2 cellular contexts compared by ENCODE assay signal in the genomic region with DNA sequence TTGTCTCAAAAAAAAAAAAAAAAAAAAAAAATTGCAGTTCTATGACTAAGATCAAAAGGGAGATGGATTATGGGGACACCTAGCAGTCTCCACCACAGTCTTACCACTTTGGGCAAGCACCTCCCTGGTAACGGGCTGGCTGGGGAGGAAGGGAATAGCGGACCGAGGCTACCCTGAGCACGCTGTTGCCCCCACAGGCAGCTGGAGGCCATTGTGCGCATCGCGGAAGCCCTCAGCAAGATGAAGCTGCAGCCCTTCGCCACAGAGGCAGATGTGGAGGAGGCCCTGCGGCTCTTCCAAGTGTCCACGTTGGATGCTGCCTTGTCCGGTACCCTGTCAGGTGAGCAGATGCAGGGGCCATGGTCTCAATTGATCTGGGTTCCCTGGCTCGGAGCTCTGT.
TF ChIP-seq lines count a peak whose summit lies in the region.

No MANE protein-coding gene starts in this region.

TF ChIP-seq in GM23338, 12 proteins besides CTCF, POLR2A, EP300 and RAD21 (continued from another document):
- TF ChIP-seq, protein P1, sequence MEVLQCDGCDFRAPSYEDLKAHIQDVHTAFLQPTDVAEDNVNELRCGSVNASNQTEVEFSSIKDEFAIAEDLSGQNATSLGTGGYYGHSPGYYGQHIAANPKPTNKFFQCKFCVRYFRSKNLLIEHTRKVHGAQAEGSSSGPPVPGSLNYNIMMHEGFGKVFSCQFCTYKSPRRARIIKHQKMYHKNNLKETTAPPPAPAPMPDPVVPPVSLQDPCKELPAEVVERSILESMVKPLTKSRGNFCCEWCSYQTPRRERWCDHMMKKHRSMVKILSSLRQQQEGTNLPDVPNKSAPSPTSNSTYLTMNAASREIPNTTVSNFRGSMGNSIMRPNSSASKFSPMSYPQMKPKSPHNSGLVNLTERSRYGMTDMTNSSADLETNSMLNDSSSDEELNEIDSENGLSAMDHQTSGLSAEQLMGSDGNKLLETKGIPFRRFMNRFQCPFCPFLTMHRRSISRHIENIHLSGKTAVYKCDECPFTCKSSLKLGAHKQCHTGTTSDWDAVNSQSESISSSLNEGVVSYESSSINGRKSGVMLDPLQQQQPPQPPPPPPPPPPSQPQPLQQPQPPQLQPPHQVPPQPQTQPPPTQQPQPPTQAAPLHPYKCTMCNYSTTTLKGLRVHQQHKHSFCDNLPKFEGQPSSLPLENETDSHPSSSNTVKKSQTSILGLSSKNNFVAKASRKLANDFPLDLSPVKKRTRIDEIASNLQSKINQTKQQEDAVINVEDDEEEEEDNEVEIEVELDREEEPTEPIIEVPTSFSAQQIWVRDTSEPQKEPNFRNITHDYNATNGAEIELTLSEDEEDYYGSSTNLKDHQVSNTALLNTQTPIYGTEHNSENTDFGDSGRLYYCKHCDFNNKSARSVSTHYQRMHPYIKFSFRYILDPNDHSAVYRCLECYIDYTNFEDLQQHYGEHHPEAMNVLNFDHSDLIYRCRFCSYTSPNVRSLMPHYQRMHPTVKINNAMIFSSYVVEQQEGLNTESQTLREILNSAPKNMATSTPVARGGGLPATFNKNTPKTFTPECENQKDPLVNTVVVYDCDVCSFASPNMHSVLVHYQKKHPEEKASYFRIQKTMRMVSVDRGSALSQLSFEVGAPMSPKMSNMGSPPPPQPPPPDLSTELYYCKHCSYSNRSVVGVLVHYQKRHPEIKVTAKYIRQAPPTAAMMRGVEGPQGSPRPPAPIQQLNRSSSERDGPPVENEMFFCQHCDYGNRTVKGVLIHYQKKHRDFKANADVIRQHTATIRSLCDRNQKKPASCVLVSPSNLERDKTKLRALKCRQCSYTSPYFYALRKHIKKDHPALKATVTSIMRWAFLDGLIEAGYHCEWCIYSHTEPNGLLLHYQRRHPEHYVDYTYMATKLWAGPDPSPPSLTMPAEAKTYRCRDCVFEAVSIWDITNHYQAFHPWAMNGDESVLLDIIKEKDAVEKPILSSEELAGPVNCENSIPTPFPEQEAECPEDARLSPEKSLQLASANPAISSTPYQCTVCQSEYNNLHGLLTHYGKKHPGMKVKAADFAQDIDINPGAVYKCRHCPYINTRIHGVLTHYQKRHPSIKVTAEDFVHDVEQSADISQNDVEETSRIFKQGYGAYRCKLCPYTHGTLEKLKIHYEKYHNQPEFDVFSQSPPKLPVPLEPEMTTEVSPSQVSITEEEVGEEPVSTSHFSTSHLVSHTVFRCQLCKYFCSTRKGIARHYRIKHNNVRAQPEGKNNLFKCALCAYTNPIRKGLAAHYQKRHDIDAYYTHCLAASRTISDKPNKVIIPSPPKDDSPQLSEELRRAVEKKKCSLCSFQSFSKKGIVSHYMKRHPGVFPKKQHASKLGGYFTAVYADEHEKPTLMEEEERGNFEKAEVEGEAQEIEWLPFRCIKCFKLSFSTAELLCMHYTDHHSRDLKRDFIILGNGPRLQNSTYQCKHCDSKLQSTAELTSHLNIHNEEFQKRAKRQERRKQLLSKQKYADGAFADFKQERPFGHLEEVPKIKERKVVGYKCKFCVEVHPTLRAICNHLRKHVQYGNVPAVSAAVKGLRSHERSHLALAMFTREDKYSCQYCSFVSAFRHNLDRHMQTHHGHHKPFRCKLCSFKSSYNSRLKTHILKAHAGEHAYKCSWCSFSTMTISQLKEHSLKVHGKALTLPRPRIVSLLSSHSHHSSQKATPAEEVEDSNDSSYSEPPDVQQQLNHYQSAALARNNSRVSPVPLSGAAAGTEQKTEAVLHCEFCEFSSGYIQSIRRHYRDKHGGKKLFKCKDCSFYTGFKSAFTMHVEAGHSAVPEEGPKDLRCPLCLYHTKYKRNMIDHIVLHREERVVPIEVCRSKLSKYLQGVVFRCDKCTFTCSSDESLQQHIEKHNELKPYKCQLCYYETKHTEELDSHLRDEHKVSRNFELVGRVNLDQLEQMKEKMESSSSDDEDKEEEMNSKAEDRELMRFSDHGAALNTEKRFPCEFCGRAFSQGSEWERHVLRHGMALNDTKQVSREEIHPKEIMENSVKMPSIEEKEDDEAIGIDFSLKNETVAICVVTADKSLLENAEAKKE (CRISPR knock-in tag; IDR thresholded peaks at IDR 0.05), result no peak
- TF ChIP-seq STAT1 (IDR thresholded peaks at IDR 0.05; ENCODE audit: unreplicated experiment), result no peak
- TF ChIP-seq EZH2phosphoT487 (IDR thresholded peaks at IDR 0.05; ENCODE audit: unreplicated experiment), result no peak
- no peak for TF ChIP-seq JUNB (IDR thresholded peaks at IDR 0.05; ENCODE audit: unreplicated experiment)
- TF ChIP-seq EZH2 (IDR thresholded peaks at IDR 0.05; ENCODE audit: low read depth, unreplicated experiment), result no peak
- no peak for TF ChIP-seq NANOG (IDR thresholded peaks at IDR 0.05; ENCODE audit: borderline replicate concordance)
- TF ChIP-seq ZNF331 (CRISPR knock-in tag; IDR thresholded peaks at IDR 0.05; ENCODE audit: low read depth), result no peak
- no peak for TF ChIP-seq ZNF114 (CRISPR knock-in tag; IDR thresholded peaks at IDR 0.05)
- TF ChIP-seq, protein P2, sequence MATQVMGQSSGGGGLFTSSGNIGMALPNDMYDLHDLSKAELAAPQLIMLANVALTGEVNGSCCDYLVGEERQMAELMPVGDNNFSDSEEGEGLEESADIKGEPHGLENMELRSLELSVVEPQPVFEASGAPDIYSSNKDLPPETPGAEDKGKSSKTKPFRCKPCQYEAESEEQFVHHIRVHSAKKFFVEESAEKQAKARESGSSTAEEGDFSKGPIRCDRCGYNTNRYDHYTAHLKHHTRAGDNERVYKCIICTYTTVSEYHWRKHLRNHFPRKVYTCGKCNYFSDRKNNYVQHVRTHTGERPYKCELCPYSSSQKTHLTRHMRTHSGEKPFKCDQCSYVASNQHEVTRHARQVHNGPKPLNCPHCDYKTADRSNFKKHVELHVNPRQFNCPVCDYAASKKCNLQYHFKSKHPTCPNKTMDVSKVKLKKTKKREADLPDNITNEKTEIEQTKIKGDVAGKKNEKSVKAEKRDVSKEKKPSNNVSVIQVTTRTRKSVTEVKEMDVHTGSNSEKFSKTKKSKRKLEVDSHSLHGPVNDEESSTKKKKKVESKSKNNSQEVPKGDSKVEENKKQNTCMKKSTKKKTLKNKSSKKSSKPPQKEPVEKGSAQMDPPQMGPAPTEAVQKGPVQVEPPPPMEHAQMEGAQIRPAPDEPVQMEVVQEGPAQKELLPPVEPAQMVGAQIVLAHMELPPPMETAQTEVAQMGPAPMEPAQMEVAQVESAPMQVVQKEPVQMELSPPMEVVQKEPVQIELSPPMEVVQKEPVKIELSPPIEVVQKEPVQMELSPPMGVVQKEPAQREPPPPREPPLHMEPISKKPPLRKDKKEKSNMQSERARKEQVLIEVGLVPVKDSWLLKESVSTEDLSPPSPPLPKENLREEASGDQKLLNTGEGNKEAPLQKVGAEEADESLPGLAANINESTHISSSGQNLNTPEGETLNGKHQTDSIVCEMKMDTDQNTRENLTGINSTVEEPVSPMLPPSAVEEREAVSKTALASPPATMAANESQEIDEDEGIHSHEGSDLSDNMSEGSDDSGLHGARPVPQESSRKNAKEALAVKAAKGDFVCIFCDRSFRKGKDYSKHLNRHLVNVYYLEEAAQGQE (IDR thresholded peaks at IDR 0.05; ENCODE audit: unreplicated experiment), result no peak
TF ChIP-seq in GM23338: peak in this region for 0.

TF ChIP-seq in WTC11, 78 proteins besides CTCF, POLR2A, EP300 and RAD21 (continued from another document):
- TF ChIP-seq ATF3 (CRISPR knock-in tag; conservative IDR thresholded peaks at IDR 0.05) (no peak), ZNF396 (CRISPR knock-in tag; IDR thresholded peaks at IDR 0.05; ENCODE audit: borderline replicate concordance) (no peak), FOXJ3 (CRISPR knock-in tag; IDR thresholded peaks at IDR 0.05; ENCODE audit: borderline replicate concordance) (no peak), E2F1 (CRISPR knock-in tag; IDR thresholded peaks at IDR 0.05) (no peak), MXD4 (CRISPR knock-in tag; IDR thresholded peaks at IDR 0.05; ENCODE audit: borderline replicate concordance) (no peak), HMGA2 (CRISPR knock-in tag; IDR thresholded peaks at IDR 0.05) (no peak), ATF2 (CRISPR knock-in tag; IDR thresholded peaks at IDR 0.05; ENCODE audit: borderline replicate concordance, low read depth) (no peak), RORB (CRISPR knock-in tag; IDR thresholded peaks at IDR 0.05) (no peak)
- TF ChIP-seq, protein P3, sequence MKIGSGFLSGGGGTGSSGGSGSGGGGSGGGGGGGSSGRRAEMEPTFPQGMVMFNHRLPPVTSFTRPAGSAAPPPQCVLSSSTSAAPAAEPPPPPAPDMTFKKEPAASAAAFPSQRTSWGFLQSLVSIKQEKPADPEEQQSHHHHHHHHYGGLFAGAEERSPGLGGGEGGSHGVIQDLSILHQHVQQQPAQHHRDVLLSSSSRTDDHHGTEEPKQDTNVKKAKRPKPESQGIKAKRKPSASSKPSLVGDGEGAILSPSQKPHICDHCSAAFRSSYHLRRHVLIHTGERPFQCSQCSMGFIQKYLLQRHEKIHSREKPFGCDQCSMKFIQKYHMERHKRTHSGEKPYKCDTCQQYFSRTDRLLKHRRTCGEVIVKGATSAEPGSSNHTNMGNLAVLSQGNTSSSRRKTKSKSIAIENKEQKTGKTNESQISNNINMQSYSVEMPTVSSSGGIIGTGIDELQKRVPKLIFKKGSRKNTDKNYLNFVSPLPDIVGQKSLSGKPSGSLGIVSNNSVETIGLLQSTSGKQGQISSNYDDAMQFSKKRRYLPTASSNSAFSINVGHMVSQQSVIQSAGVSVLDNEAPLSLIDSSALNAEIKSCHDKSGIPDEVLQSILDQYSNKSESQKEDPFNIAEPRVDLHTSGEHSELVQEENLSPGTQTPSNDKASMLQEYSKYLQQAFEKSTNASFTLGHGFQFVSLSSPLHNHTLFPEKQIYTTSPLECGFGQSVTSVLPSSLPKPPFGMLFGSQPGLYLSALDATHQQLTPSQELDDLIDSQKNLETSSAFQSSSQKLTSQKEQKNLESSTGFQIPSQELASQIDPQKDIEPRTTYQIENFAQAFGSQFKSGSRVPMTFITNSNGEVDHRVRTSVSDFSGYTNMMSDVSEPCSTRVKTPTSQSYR (CRISPR knock-in tag; IDR thresholded peaks at IDR 0.05), result no peak
